9 cellular contexts compared by ENCODE assay signal in the genomic region with DNA sequence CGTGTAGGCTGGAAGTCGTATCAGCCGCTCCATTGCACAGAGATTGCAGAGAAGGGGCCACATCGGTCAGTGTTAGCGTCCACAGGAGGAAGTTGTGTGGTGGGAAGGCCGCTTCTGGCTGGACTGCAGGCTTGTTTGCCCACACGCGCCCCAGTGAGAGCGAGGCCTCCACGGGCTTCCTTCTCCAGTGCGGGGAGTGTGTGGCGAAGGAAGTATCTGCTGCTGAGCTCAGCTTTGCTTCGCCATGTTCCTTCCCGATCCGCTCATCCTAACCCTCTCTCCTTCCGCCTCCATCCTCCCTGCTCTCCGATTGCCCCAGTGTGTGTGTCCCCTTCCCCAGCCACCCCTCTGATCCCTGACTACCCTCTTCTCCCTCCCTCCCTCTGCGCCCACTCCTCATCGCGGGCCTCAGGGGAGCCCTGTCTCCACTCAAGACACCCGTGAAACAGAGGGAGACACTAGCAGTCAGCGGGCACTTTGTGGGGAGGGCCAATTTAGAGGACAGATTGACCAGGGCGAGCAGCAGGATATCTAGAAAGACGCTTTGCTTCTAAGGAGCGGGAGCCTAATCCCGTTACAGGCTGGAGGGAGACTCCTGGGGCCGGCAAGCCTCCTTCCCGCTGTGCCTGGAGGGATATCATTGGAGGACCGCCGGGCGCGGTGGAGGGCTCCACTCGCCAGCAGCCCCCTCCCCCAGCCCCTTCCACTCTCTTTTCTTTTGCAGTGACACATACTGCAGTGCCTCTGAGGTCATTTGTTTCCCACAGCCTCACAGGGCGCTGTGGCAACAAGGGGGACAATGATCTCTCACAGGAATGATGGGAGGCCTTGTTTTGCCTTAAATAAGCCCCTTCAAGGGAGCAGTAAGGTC.
DNase-seq lines count a peak whose midpoint lies in the region; ATAC-seq and TF ChIP-seq lines count a peak whose summit lies in the region.
"Had no signal": no experiment of that assay in that cellular context is flagged by ENCODE, and none has a peak within 500 bp of the region (broad histone marks: within the 10 kb centered on the region; RNA-seq: fewer than 3 reads in every experiment).

No MANE protein-coding gene starts in this region.

- H3K4me3 ChIP-seq in lower lobe of right lung = no peak overlapping the region

- DNase-seq in dermis blood vessel endothelial cell (peak; percentile 37), lower lobe of right lung (peak; percentile 72), mesenteric fat pad (ENCODE audit: low spot score) (no peak), dedifferentiated amniotic fluid mesenchymal stem cell (ENCODE audit: extremely low spot score) (no peak), NCI-H1092 (lab: John Stamatoyannopoulos, UW) (no peak)
- no peak for DNase-seq in stimulated activated naive B cell treated with anti-CD40 and anti-IgM and Interleukin-4, amounts not matched to agents 10 μg/mL and 1 μg/mL and 100 μg/mL, for 72 hours
- DNase-seq: NCI-H1105 had no signal

- peaks cover 2% of the 10 kb centered on the region for H3K36me3 Mint-ChIP-seq in IgD-negative memory B cell
- H3K36me3 Mint-ChIP-seq in stimulated activated naive B cell treated with anti-CD40 and anti-IgM and Interleukin-4, amounts not matched to agents 10 μg/mL and 1 μg/mL and 100 μg/mL, for 72 hours = peaks cover 12 to 33% of the 10 kb centered on the region in 2 donors

- H3K36me3 ChIP-seq in lower lobe of right lung = no peaks in the 10 kb centered on the region

- H3K27me3 ChIP-seq in lower lobe of right lung (ENCODE audit: low read depth) = no peaks in the 10 kb centered on the region

- TF ChIP-seq CTCF in lower lobe of right lung (IDR thresholded peaks at IDR 0.05) = no peak

- H3K9me3 Mint-ChIP-seq in IgD-negative memory B cell = peaks cover 0 to 3% (median 0%) of the 10 kb centered on the region in 3 donors
- H3K9me3 Mint-ChIP-seq in stimulated activated naive B cell treated with anti-CD40 and anti-IgM and Interleukin-4, amounts not matched to agents 10 μg/mL and 1 μg/mL and 100 μg/mL, for 72 hours = peaks cover 2 to 3% of the 10 kb centered on the region in 2 donors

- peaks cover 3% of the 10 kb centered on the region for H3K27me3 Mint-ChIP-seq in IgD-negative memory B cell
- no peaks in the 10 kb centered on the region for H3K27me3 Mint-ChIP-seq in stimulated activated naive B cell treated with anti-CD40 and anti-IgM and Interleukin-4, amounts not matched to agents 10 μg/mL and 1 μg/mL and 100 μg/mL, for 72 hours

- peaks cover 54% of the 10 kb centered on the region for H3K4me1 ChIP-seq in lower lobe of right lung

- intact Hi-C loops in lower lobe of right lung (cut with DNase I) = no loop called here

- peak overlapping the region; percentile 62 to 76 (median 73) for H3K27ac Mint-ChIP-seq in IgD-negative memory B cell
- peak overlapping the region; percentile 86 for H3K27ac Mint-ChIP-seq in stimulated activated naive B cell treated with anti-CD40 and anti-IgM and Interleukin-4, amounts not matched to agents 10 μg/mL and 1 μg/mL and 100 μg/mL, for 72 hours

- H3K4me1 Mint-ChIP-seq in IgD-negative memory B cell = peaks cover 63 to 66% (median 63%) of the 10 kb centered on the region in 3 donors
- H3K4me1 Mint-ChIP-seq in stimulated activated naive B cell treated with anti-CD40 and anti-IgM and Interleukin-4, amounts not matched to agents 10 μg/mL and 1 μg/mL and 100 μg/mL, for 72 hours = peaks cover 53 to 87% of the 10 kb centered on the region in 2 donors

- H3K27ac ChIP-seq in lower lobe of right lung = peak overlapping the region; percentile 66

- peak overlapping the region in 2 of 4 donors; percentile 58 to 82 for H3K4me3 Mint-ChIP-seq in IgD-negative memory B cell
- H3K4me3 Mint-ChIP-seq in stimulated activated naive B cell treated with anti-CD40 and anti-IgM and Interleukin-4, amounts not matched to agents 10 μg/mL and 1 μg/mL and 100 μg/mL, for 72 hours = peak overlapping the region; percentile 41

- no peaks in the 10 kb centered on the region for H3K9me3 ChIP-seq in lower lobe of right lung

- ATAC-seq in lower lobe of right lung = peak in 1 of 2 donors; percentile 6
- ATAC-seq in stimulated activated naive B cell treated with anti-CD40 and anti-IgM and Interleukin-4, amounts not matched to agents 10 μg/mL and 1 μg/mL and 100 μg/mL, for 72 hours (replicated peaks) = peak in 1 of 2 donors; percentile 6
- no peak for ATAC-seq in HG02588 (IDR thresholded peaks at IDR 0.05; ENCODE audit: unreplicated experiment)

Comparison
In these comparisons a context has a peak if more than half of its experiments do, and no peak if none do; other contexts are left out.
1. DNase-seq: peak in dermis blood vessel endothelial cell (single experiment) and lower lobe of right lung (single experiment); none in stimulated activated naive B cell treated with anti-CD40 and anti-IgM and Interleukin-4, amounts not matched to agents 10 μg/mL and 1 μg/mL and 100 μg/mL, for 72 hours (single experiment), mesenteric fat pad (single experiment), dedifferentiated amniotic fluid mesenchymal stem cell (single experiment) and NCI-H1092 (single experiment).